Comparison of ENCODE assay signal across 9 cellular contexts in genomic region chr9:93945400-93946337, GRCh38. TPM values are rescaled to one million over a fixed set of nuclear protein-coding genes. Genes with fewer than 3 reads are reported as not detected.
DNase-seq lines count a peak whose midpoint lies in the region; ATAC-seq and TF ChIP-seq lines count a peak whose summit lies in the region.
"Had no signal": no experiment of that assay in that cellular context is flagged by ENCODE, and none has a peak within 500 bp of the region (broad histone marks: within the 10 kb centered on the region; RNA-seq: fewer than 3 reads in every experiment).

No MANE protein-coding gene starts in this region.

- H3K27me3 ChIP-seq in A673 (replicated peaks; ENCODE audit: insufficient read depth, low read depth, low read length, poor library complexity) (peaks cover 62% of the 10 kb centered on the region), breast epithelium (peaks cover 10 to 87% of the 10 kb centered on the region in 2 donors), mononuclear cell (ENCODE audit: insufficient read depth, low read length) (peaks cover 66% of the 10 kb centered on the region)

- DNase-seq in A673 (ENCODE audit: low spot score), result no peak
- DNase-seq in KBM-7, result peak; percentile 63
- DNase-seq in breast epithelium (ENCODE audit: low spot score in 2 of 2), result no peak
- no peak for DNase-seq in NCI-H1436 (lab: John Stamatoyannopoulos, UW)
- DNase-seq in NCI-H1105 treated with DMSO at 0.1 percent for 48 hours (lab: John Stamatoyannopoulos, UW), result no peak
- DNase-seq: SHP77 treated with DMSO at 0.1 percent for 48 hours had no signal

- no peaks in the 10 kb centered on the region for H3K9me3 ChIP-seq in A673 (ENCODE audit: low read depth, low read length, poor library complexity, severe bottlenecking)
- no peaks in the 10 kb centered on the region for H3K9me3 ChIP-seq in breast epithelium
- H3K9me3 ChIP-seq in mononuclear cell (ENCODE audit: low read depth, low read length), result no peaks in the 10 kb centered on the region

- TF ChIP-seq CTCF in A673 (conservative IDR thresholded peaks at IDR 0.05; ENCODE audit: low read depth, low read length), result no peak
- TF ChIP-seq CTCF in breast epithelium (IDR thresholded peaks at IDR 0.05), result no peak

- POLR2A ChIA-PET in A673 (lab: Charles Lee; ENCODE audit: low non-redundant PET), result no interaction called here

- ATAC-seq in GM18502 (IDR thresholded peaks at IDR 0.05; ENCODE audit: poor library complexity, unreplicated experiment), result no peak
- ATAC-seq in GM18511 (IDR thresholded peaks at IDR 0.05; ENCODE audit: unreplicated experiment), result no peak

- H3K36me3 ChIP-seq in A673 (ENCODE audit: insufficient read depth, low read length, poor library complexity, severe bottlenecking), result no peaks in the 10 kb centered on the region
- H3K36me3 ChIP-seq in breast epithelium, result no peaks in the 10 kb centered on the region

- intact Hi-C loops in A673 (cut with micrococcal nuclease; ENCODE audit: unreplicated experiment), result no loop called here
- intact Hi-C loops in breast epithelium (cut with DNase I; ENCODE audit: low total_unique reads), result no loop called here

- H3K4me3 ChIP-seq in A673 (ENCODE audit: low read depth, low read length, poor library complexity, severe bottlenecking) (peak overlapping the region; percentile 43), breast epithelium (peak overlapping the region; percentile 9 to 48 (median 28)), mononuclear cell (ENCODE audit: low read length) (peak overlapping the region; percentile 14)

- CTCF ChIA-PET in A673 (lab: Charles Lee), result no interaction called here

- TF ChIP-seq POLR2A in breast epithelium (IDR thresholded peaks at IDR 0.05), result no peak

- no TSS peak for BruUV-seq in A673 (replicated peaks; lab: Mats Ljungman, UMichigan)

- H3K4me1 ChIP-seq in A673 (ENCODE audit: insufficient read depth, low read length, poor library complexity, severe bottlenecking), result no peaks in the 10 kb centered on the region
- peaks cover 0 to 5% of the 10 kb centered on the region in 2 donors for H3K4me1 ChIP-seq in breast epithelium
- H3K4me1 ChIP-seq in mononuclear cell (ENCODE audit: insufficient read depth, low read length), result peaks cover 20% of the 10 kb centered on the region

- in situ Hi-C loops in KBM-7 (cut with MboI; ENCODE audit: low pct_unique_long_range_greater_than_20kb, low sequenced_read_pairs), result no loop called here

- no peak overlapping the region for H3K27ac ChIP-seq in A673 (ENCODE audit: low read depth, low read length, poor library complexity, severe bottlenecking)
- H3K27ac ChIP-seq in breast epithelium, result no peak overlapping the region

RNA-seq across cellular contexts. Expression of gene BARX1, which starts 9.5 kb away (rescaled TPM):
- total RNA-seq in A673 (2021) (9.8 and 9.9 TPM in 2 replicates), breast epithelium (1 to 10 TPM in 2 of 3 donors, not detected in 1; 2.6 to 2.9 TPM), mononuclear cell (not detected)
